17 cellular contexts compared by ENCODE assay signal in genomic region chrX:7074135-7074907, GRCh38.
DNase-seq lines count a peak whose midpoint lies in the region; FAIRE-seq and TF ChIP-seq lines count a peak whose summit lies in the region.
"Had no signal": no experiment of that assay in that cellular context is flagged by ENCODE, and none has a peak within 500 bp of the region (broad histone marks: within the 10 kb centered on the region; RNA-seq: fewer than 3 reads in every experiment).

No MANE protein-coding gene starts in this region.

- H3K4me1 Mint-ChIP-seq in progenitor cell of endocrine pancreas (ENCODE audit: low read depth) = peaks cover 34% of the 10 kb centered on the region

- TF ChIP-seq CTCF in WI38 (IDR thresholded peaks at IDR 0.05; ENCODE audit: low read depth, low read length) = 0 out of 2 replicates have a peak, but pooled peaks have one; percentile 11
- TF ChIP-seq CTCF in fibroblast of villous mesenchyme (IDR thresholded peaks at IDR 0.05; ENCODE audit: insufficient read depth, low read depth, low read length) = peak; percentile 40
- peak; percentile 54 for TF ChIP-seq CTCF in progenitor cell of endocrine pancreas (IDR thresholded peaks at IDR 0.05; ENCODE audit: unreplicated experiment)
- no peak for TF ChIP-seq CTCF in D721Med (IDR thresholded peaks at IDR 0.05; ENCODE audit: insufficient read depth, missing control alignments)

- no peak overlapping the region for H3K4me3 Mint-ChIP-seq in progenitor cell of endocrine pancreas (ENCODE audit: low read depth)
- H3K4me3 Mint-ChIP-seq: activated T-cell treated with anti-CD3 and anti-CD28 coated beads, Interleukin-2, amount 50 U/mL, for 4 hours; naive thymus-derived CD8-positive, alpha-beta T cell had no signal

- TF ChIP-seq POLR2A in GM12891 (IDR thresholded peaks at IDR 0.05; ENCODE audit: low read depth, low read length) = no peak

- peak overlapping the region; percentile 54 for H3K27ac Mint-ChIP-seq in progenitor cell of endocrine pancreas

- no peaks in the 10 kb centered on the region for H3K27me3 Mint-ChIP-seq in progenitor cell of endocrine pancreas
- H3K27me3 Mint-ChIP-seq: naive thymus-derived CD8-positive, alpha-beta T cell had no signal

- no peak overlapping the region for H3K4me3 ChIP-seq in WI38 (ENCODE audit: low read depth, low read length)
- no peak overlapping the region for H3K4me3 ChIP-seq in fibroblast of villous mesenchyme (ENCODE audit: low read depth, low read length)
- H3K4me3 ChIP-seq: K562, sigmoid colon had no signal

- H3K9me3 Mint-ChIP-seq in progenitor cell of endocrine pancreas (ENCODE audit: low read depth) = no peaks in the 10 kb centered on the region
- H3K9me3 Mint-ChIP-seq: activated T-cell treated with anti-CD3 and anti-CD28 coated beads, Interleukin-2, amount 50 U/mL, for 4 hours; naive thymus-derived CD8-positive, alpha-beta T cell had no signal

- DNase-seq in GM12891 (ENCODE audit: insufficient read length, low spot score) (no peak), fibroblast of villous mesenchyme (ENCODE audit: low read depth) (peak; percentile 9), progenitor cell of endocrine pancreas (ENCODE audit: low spot score, unreplicated experiment) (no peak), D721Med (ENCODE audit: insufficient read length, low spot score) (no peak), Kasumi-1 (lab: John Stamatoyannopoulos, UW) (no peak), ureter (ENCODE audit: low spot score) (no peak)
- DNase-seq: activated CD4-positive, alpha-beta T cell treated with anti-CD3 and anti-CD28 coated beads for 1 hour; activated T-cell treated with anti-CD3 and anti-CD28 coated beads, Interleukin-2, amount 50 U/mL, for 4 hours; effector CD4-positive, alpha-beta T cell; naive thymus-derived CD8-positive, alpha-beta T cell; NCI-H146; NCI-H526; sigmoid colon; stimulated activated naive CD4-positive, alpha-beta T cell treated with Interleukin-2 at 50 U/mL for 16 hours had no signal

- H3K36me3 Mint-ChIP-seq in progenitor cell of endocrine pancreas (ENCODE audit: insufficient read depth) = peaks cover 12% of the 10 kb centered on the region

- FAIRE-seq in GM12891 (lab: Jason Lieb, UNC) (peak; percentile 52), D721Med (lab: Jason Lieb, UNC) (no peak)
- FAIRE-seq: H1, K562 had no signal

TF ChIP-seq in GM12891, 5 proteins besides CTCF, POLR2A, EP300 and RAD21:
- TF ChIP-seq TAF1 (IDR thresholded peaks at IDR 0.05; ENCODE audit: low read depth, low read length) = no peak
- TF ChIP-seq POU2F2 (IDR thresholded peaks at IDR 0.05; ENCODE audit: low read depth, low read length) = no peak
TF ChIP-seq in GM12891: peak in this region for 0.
